ENCODE assay signal across 1 cellular context in genomic region chr9:125143377-125144090, GRCh38.
TF ChIP-seq lines count a peak whose summit lies in the region.

Gene SCAI (minus strand): TSS chr9:125143528. CDS start chr9:125143437, 91 bp downstream.

TF ChIP-seq in HepG2, 621 proteins besides CTCF, POLR2A, EP300 and RAD21 (continued from another document and continues in another):
- TF ChIP-seq ZNF646 (CRISPR knock-in tag; IDR thresholded peaks at IDR 0.05) = no peak
- peak; percentile 69 for TF ChIP-seq PHF8 (CRISPR knock-in tag; IDR thresholded peaks at IDR 0.05)
- TF ChIP-seq ZNF770 (CRISPR knock-in tag; IDR thresholded peaks at IDR 0.05) = peak; percentile 79
- TF ChIP-seq ZNF333 (CRISPR knock-in tag; IDR thresholded peaks at IDR 0.05; ENCODE audit: borderline replicate concordance) = no peak
- TF ChIP-seq KDM3A (CRISPR knock-in tag; IDR thresholded peaks at IDR 0.05; ENCODE audit: low read depth) = 0 out of 2 replicates have a peak, but pooled peaks have one; percentile 18
- TF ChIP-seq, protein P1, sequence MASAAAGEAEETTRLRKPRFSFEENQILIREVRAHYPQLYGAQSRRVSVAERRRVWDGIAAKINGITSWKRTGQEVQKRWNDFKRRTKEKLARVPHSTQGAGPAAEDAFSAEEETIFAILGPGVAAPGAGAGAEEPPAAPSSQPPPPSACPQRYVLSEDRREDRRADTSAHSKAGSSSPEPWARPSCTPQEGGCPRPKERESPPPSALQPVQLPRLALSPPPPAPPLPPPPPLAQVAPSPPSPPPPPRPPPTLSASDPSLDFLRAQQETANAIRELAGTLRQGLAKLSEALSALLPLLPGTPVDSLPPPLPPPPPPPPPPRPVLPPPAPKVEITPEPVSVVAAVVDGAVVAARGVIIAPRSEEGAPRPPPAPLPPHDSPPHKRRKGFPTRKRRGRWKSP (CRISPR knock-in tag; IDR thresholded peaks at IDR 0.05) = peak; percentile 43; the same call in 1 of the 2 replicates
- peak; percentile 74; the same call in 1 of the 2 replicates for TF ChIP-seq TBX3 (IDR thresholded peaks at IDR 0.05; ENCODE audit: borderline replicate concordance)
- peak; percentile 61 for TF ChIP-seq SKI (IDR thresholded peaks at IDR 0.05; ENCODE audit: partially characterized antibody)
- peak; percentile 47; the same call in 1 of the 2 replicates for TF ChIP-seq ZNF350 (CRISPR knock-in tag; IDR thresholded peaks at IDR 0.05; ENCODE audit: borderline replicate concordance, low read depth)
- TF ChIP-seq ZNF234 (CRISPR knock-in tag; conservative IDR thresholded peaks at IDR 0.05) = 0 out of 2 replicates have a peak, but pooled peaks have one; percentile 41
- peak; percentile 20; the same call in 1 of the 2 replicates for TF ChIP-seq ETV5 (CRISPR knock-in tag; IDR thresholded peaks at IDR 0.05; ENCODE audit: borderline replicate concordance)
- TF ChIP-seq SRSF9 (IDR thresholded peaks at IDR 0.05; ENCODE audit: borderline replicate concordance, insufficient read depth, low read depth, low read length, poor library complexity, severe bottlenecking) = no peak
- peak; percentile 45 for TF ChIP-seq CREM (IDR thresholded peaks at IDR 0.05)
- TF ChIP-seq CREM (CRISPR knock-in tag; IDR thresholded peaks at IDR 0.05) = no peak
- TF ChIP-seq ZFY (CRISPR knock-in tag; IDR thresholded peaks at IDR 0.05) = peak; percentile 63
- peak; percentile 34; the same call in 1 of the 3 replicates for TF ChIP-seq MXI1 (IDR thresholded peaks at IDR 0.05; ENCODE audit: borderline replicate concordance, low read depth, low read length)
- no peak for TF ChIP-seq ISX (CRISPR knock-in tag; conservative IDR thresholded peaks at IDR 0.05)
- no peak for TF ChIP-seq SRY (CRISPR knock-in tag; IDR thresholded peaks at IDR 0.05)
- TF ChIP-seq MBD4 (IDR thresholded peaks at IDR 0.05; ENCODE audit: borderline replicate concordance, low read length) = no peak
- TF ChIP-seq SIX1 (CRISPR knock-in tag; IDR thresholded peaks at IDR 0.05; ENCODE audit: borderline replicate concordance) = no peak; the same call in 1 of the 2 replicates
- TF ChIP-seq TBX2 (CRISPR knock-in tag; IDR thresholded peaks at IDR 0.05; ENCODE audit: borderline replicate concordance) = peak; percentile 80
- peak; percentile 63 for TF ChIP-seq AGO2 (optimal IDR thresholded peaks at IDR 0.05; ENCODE audit: low read depth, low read length)
- TF ChIP-seq, protein P2, sequence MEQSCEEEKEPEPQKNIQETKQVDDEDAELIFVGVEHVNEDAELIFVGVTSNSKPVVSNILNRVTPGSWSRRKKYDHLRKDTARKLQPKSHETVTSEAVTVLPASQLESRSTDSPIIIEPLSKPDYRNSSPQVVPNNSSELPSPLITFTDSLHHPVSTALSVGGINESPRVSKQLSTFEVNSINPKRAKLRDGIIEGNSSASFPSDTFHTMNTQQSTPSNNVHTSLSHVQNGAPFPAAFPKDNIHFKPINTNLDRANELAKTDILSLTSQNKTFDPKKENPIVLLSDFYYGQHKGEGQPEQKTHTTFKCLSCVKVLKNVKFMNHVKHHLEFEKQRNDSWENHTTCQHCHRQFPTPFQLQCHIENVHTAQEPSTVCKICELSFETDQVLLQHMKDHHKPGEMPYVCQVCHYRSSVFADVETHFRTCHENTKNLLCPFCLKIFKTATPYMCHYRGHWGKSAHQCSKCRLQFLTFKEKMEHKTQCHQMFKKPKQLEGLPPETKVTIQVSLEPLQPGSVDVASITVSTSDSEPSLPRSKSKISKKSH (CRISPR knock-in tag; IDR thresholded peaks at IDR 0.05; ENCODE audit: borderline replicate concordance) = 0 out of 2 replicates have a peak, but pooled peaks have one; percentile 38
- peak; percentile 92; the same call in 1 of the 2 replicates for TF ChIP-seq SOX13 (IDR thresholded peaks at IDR 0.05)
- TF ChIP-seq SOX13 (CRISPR knock-in tag; conservative IDR thresholded peaks at IDR 0.05 in 1 of 2, IDR thresholded peaks at IDR 0.05 in 1 of 2) = no peak; a peak in 1 of 4 replicates
- TF ChIP-seq POGZ (CRISPR knock-in tag; IDR thresholded peaks at IDR 0.05) = peak; percentile 62
- TF ChIP-seq GABPA (IDR thresholded peaks at IDR 0.05; ENCODE audit: low read depth, low read length) = peak; percentile 23; the same call in 1 of the 2 replicates
- TF ChIP-seq GABPA (CRISPR knock-in tag; IDR thresholded peaks at IDR 0.05; ENCODE audit: low read depth) = peak; percentile 55
- TF ChIP-seq ZNF619 (CRISPR knock-in tag; IDR thresholded peaks at IDR 0.05) = no peak
- TF ChIP-seq SMAD9 (CRISPR knock-in tag; IDR thresholded peaks at IDR 0.05) = no peak
- TF ChIP-seq ZNF468 (CRISPR knock-in tag; IDR thresholded peaks at IDR 0.05) = no peak; the same call in 1 of the 2 replicates
- TF ChIP-seq KDM2A (CRISPR knock-in tag; IDR thresholded peaks at IDR 0.05; ENCODE audit: borderline replicate concordance, low read depth) = peak; percentile 75; the same call in 1 of the 2 replicates
- peak; percentile 30; the same call in 1 of the 2 replicates for TF ChIP-seq ZNF580 (CRISPR knock-in tag; IDR thresholded peaks at IDR 0.05; ENCODE audit: borderline replicate concordance, low read depth)
- 0 out of 2 replicates have a peak, but pooled peaks have one; percentile 39 for TF ChIP-seq GATA4 (IDR thresholded peaks at IDR 0.05; ENCODE audit: borderline replicate concordance, low read depth)
- 0 out of 2 replicates have a peak, but pooled peaks have one; percentile 21 for TF ChIP-seq ZNF441 (CRISPR knock-in tag; IDR thresholded peaks at IDR 0.05; ENCODE audit: borderline replicate concordance)
- TF ChIP-seq DBP (CRISPR knock-in tag; IDR thresholded peaks at IDR 0.05; ENCODE audit: not compliant biosample characterization) = no peak
- TF ChIP-seq ZNF431 (CRISPR knock-in tag; IDR thresholded peaks at IDR 0.05; ENCODE audit: borderline replicate concordance, low read depth) = no peak
- peak; percentile 65 for TF ChIP-seq DRAP1 (CRISPR knock-in tag; IDR thresholded peaks at IDR 0.05)
- peak; percentile 30; the same call in 1 of the 2 replicates for TF ChIP-seq ZNF563 (CRISPR knock-in tag; IDR thresholded peaks at IDR 0.05)
- no peak for TF ChIP-seq MZF1 (CRISPR knock-in tag; IDR thresholded peaks at IDR 0.05; ENCODE audit: borderline replicate concordance)
- TF ChIP-seq ZNF776 (CRISPR knock-in tag; IDR thresholded peaks at IDR 0.05) = 0 out of 2 replicates have a peak, but pooled peaks have one; percentile 47
- TF ChIP-seq TOPORS (CRISPR knock-in tag; IDR thresholded peaks at IDR 0.05) = 0 out of 2 replicates have a peak, but pooled peaks have one; percentile 2
- TF ChIP-seq GATAD2A (CRISPR knock-in tag; IDR thresholded peaks at IDR 0.05) = peak; percentile 20; the same call in 1 of the 2 replicates
- TF ChIP-seq EEA1 (CRISPR knock-in tag; IDR thresholded peaks at IDR 0.05; ENCODE audit: borderline replicate concordance) = peak; percentile 69; the same call in 1 of the 2 replicates
- no peak for TF ChIP-seq U2AF1 (optimal IDR thresholded peaks at IDR 0.05; ENCODE audit: low read depth, low read length)
- TF ChIP-seq TCF7 (IDR thresholded peaks at IDR 0.05; ENCODE audit: low read depth) = 0 out of 2 replicates have a peak, but pooled peaks have one; percentile 5
- peak; percentile 75; the same call in 1 of the 2 replicates for TF ChIP-seq KDM5B (CRISPR knock-in tag; IDR thresholded peaks at IDR 0.05; ENCODE audit: borderline replicate concordance)
- no peak for TF ChIP-seq SNAPC4 (CRISPR knock-in tag; IDR thresholded peaks at IDR 0.05)
- peak; percentile 48 for TF ChIP-seq GATAD1 (CRISPR knock-in tag; IDR thresholded peaks at IDR 0.05)
